Comparison of ENCODE assay signal across 16 cellular contexts in genomic region chr4:13264126-13264525, GRCh38.
"Had no signal": no experiment of that assay in that cellular context is flagged by ENCODE, and none has a peak within 500 bp of the region (broad histone marks: within the 10 kb centered on the region; RNA-seq: fewer than 3 reads in every experiment).

No MANE protein-coding gene starts in this region.

- H3K4me1 Mint-ChIP-seq: activated CD8-positive, alpha-beta memory T cell treated with anti-CD3 and anti-CD28 coated beads, Interleukin-2, amount 10 ng/mL, durations not matched to agents 7 days and 5 days; natural killer cell had no signal

- H3K9me3 ChIP-seq: neutrophil had no signal

- H3K27me3 Mint-ChIP-seq: activated CD4-positive, alpha-beta memory T cell treated with anti-CD3 and anti-CD28 coated beads for 36 hours; activated CD8-positive, alpha-beta memory T cell treated with anti-CD3 and anti-CD28 coated beads, Interleukin-2, amount 10 ng/mL, durations not matched to agents 7 days and 5 days; activated naive CD8-positive, alpha-beta T cell; activated T-cell treated with anti-CD3 and anti-CD28 coated beads, Interleukin-2, amount 50 U/mL, for 24 hours; stimulated activated naive CD8-positive, alpha-beta T cell treated with anti-CD3 and anti-CD28 coated beads, Interleukin-15, Interleukin-2, amounts not matched to agents 100 ng/mL and 50 ng/mL, for 24 hours; type B pancreatic cell had no signal

- H3K9me3 Mint-ChIP-seq: activated CD4-positive, alpha-beta memory T cell treated with anti-CD3 and anti-CD28 coated beads for 36 hours; activated T-cell treated with anti-CD3 and anti-CD28 coated beads, Interleukin-2, amount 50 U/mL, for 24 hours; stimulated activated naive CD8-positive, alpha-beta T cell treated with anti-CD3 and anti-CD28 coated beads, Interleukin-15, Interleukin-2, amounts not matched to agents 100 ng/mL and 50 ng/mL, for 24 hours; type B pancreatic cell had no signal

- H3K4me3 Mint-ChIP-seq: activated CD4-positive, alpha-beta memory T cell treated with anti-CD3 and anti-CD28 coated beads for 36 hours; activated CD8-positive, alpha-beta memory T cell treated with anti-CD3 and anti-CD28 coated beads, Interleukin-2, amount 10 ng/mL, durations not matched to agents 7 days and 5 days; activated naive CD8-positive, alpha-beta T cell; activated T-cell treated with anti-CD3 and anti-CD28 coated beads, Interleukin-2, amount 50 U/mL, for 24 hours; natural killer cell; stimulated activated naive CD8-positive, alpha-beta T cell treated with anti-CD3 and anti-CD28 coated beads, Interleukin-15, Interleukin-2, amounts not matched to agents 100 ng/mL and 50 ng/mL, for 24 hours; type B pancreatic cell had no signal

- H3K4me2 ChIP-seq: hepatocyte had no signal

- H3K36me3 ChIP-seq: neutrophil had no signal

- H3K27ac ChIP-seq: hepatocyte, neutrophil, VCaP had no signal

- H3K36me3 Mint-ChIP-seq: activated CD8-positive, alpha-beta memory T cell treated with anti-CD3 and anti-CD28 coated beads, Interleukin-2, amount 10 ng/mL, durations not matched to agents 7 days and 5 days; natural killer cell had no signal

- H3K4me3 ChIP-seq: hepatocyte had no signal

- DNase-seq: activated CD4-positive, alpha-beta memory T cell treated with anti-CD3 and anti-CD28 coated beads for 36 hours; activated CD4-positive, alpha-beta T cell treated with anti-CD3 and anti-CD28 coated beads for 1 hour; activated CD8-positive, alpha-beta memory T cell treated with anti-CD3 and anti-CD28 coated beads, Interleukin-2, amount 10 ng/mL, durations not matched to agents 7 days and 5 days; activated gamma-delta T cell; activated T-cell treated with anti-CD3 and anti-CD28 coated beads, Interleukin-2, amount 50 U/mL, for 24 hours; anterior cingulate cortex; left ventricle myocardium superior; mesendoderm; natural killer cell; stimulated activated CD4-positive, alpha-beta T cell treated with anti-CD3 and anti-CD28 coated beads, Interleukin-4, amount 100 ng/mL, for 24 hours had no signal

- H2AFZ ChIP-seq: hepatocyte had no signal

- H3K27ac Mint-ChIP-seq: activated CD4-positive, alpha-beta memory T cell treated with anti-CD3 and anti-CD28 coated beads for 36 hours; activated CD8-positive, alpha-beta memory T cell treated with anti-CD3 and anti-CD28 coated beads, Interleukin-2, amount 10 ng/mL, durations not matched to agents 7 days and 5 days; activated naive CD8-positive, alpha-beta T cell; activated T-cell treated with anti-CD3 and anti-CD28 coated beads, Interleukin-2, amount 50 U/mL, for 24 hours; natural killer cell; stimulated activated naive CD8-positive, alpha-beta T cell treated with anti-CD3 and anti-CD28 coated beads, Interleukin-15, Interleukin-2, amounts not matched to agents 100 ng/mL and 50 ng/mL, for 24 hours; type B pancreatic cell had no signal

- H3K27me3 ChIP-seq: hepatocyte, neutrophil had no signal

- ATAC-seq: activated CD8-positive, alpha-beta memory T cell treated with anti-CD3 and anti-CD28 coated beads, Interleukin-2, amount 10 ng/mL, durations not matched to agents 7 days and 5 days; left ventricle myocardium superior; natural killer cell had no signal
